In genomic region chr3:184227481-184227935, GRCh38 we compare ENCODE assay signal across 8 cellular contexts. TPM values are rescaled to one million over a fixed set of nuclear protein-coding genes. Genes with fewer than 3 reads are reported as not detected.
DNase-seq lines count a peak whose midpoint lies in the region; ATAC-seq and TF ChIP-seq lines count a peak whose summit lies in the region.

No MANE protein-coding gene starts in this region.

- H3K4me1 Mint-ChIP-seq in Caco-2 (ENCODE audit: low read depth, unreplicated experiment) (peaks cover 7% of the 10 kb centered on the region), GM23338 (peaks cover 5% of the 10 kb centered on the region)

- H3K4me3 ChIP-seq in Caco-2 (ENCODE audit: low read depth, low read length) (no peak overlapping the region), GM23338 (no peak overlapping the region), Peyer's patch (no peak overlapping the region), hepatocyte (no peak overlapping the region)

- peak; percentile 42 for ATAC-seq in GM23338

- H3K27me3 Mint-ChIP-seq in Caco-2 (ENCODE audit: insufficient read depth, unreplicated experiment) (peaks cover 29% of the 10 kb centered on the region), GM23338 (ENCODE audit: insufficient read depth, low read depth, poor library complexity) (peaks cover 46% of the 10 kb centered on the region)

- H3K27ac ChIP-seq in GM23338 (ENCODE audit: low read depth) (no peak overlapping the region), Peyer's patch (no peak overlapping the region), hepatocyte (no peak overlapping the region)

- peak; percentile 49 to 58 for DNase-seq in Caco-2
- DNase-seq in GM23338 (ENCODE audit: low spot score), result peak; percentile 72
- peak in 2 of 3 donors; percentile 26 to 66 for DNase-seq in Peyer's patch
- peak; percentile 82 for DNase-seq in activated effector memory CD4-positive, alpha-beta T cell treated with anti-CD3 and anti-CD28 coated beads, Interleukin-2, amount 50 U/mL, for 16 hours
- no peak for DNase-seq in hepatocyte (ENCODE audit: low spot score)
- DNase-seq in stimulated activated CD4-positive, alpha-beta T cell treated with anti-CD3 and anti-CD28 coated beads, TNF-alpha, amount 100 ng/mL, for 24 hours (ENCODE audit: low read depth in 3 of 3), result peak; percentile 22 to 51 (median 22)
- no peak for DNase-seq in DMS114 treated with DMSO at 0.1 percent for 48 hours (lab: John Stamatoyannopoulos, UW; ENCODE audit: unreplicated experiment)
- DNase-seq in NCI-H1092 treated with DMSO at 0.1 percent for 48 hours (lab: John Stamatoyannopoulos, UW), result no peak

- BruUV-seq in Caco-2 (replicated peaks; lab: Mats Ljungman, UMichigan), result no TSS peak

- H3K79me2 ChIP-seq in GM23338 (replicated peaks; ENCODE audit: insufficient read depth), result no peaks in the 10 kb centered on the region
- H3K79me2 ChIP-seq in hepatocyte, result no peaks in the 10 kb centered on the region

- TF ChIP-seq CTCF in Caco-2 (IDR thresholded peaks at IDR 0.05; ENCODE audit: insufficient read depth in 1 of 2, low read depth in 1 of 2, low read length in 1 of 2, severe bottlenecking in 1 of 2, unreplicated experiment in 1 of 2) (peak; percentile 82 to 88), GM23338 (conservative IDR thresholded peaks at IDR 0.05; ENCODE audit: low read depth in 2 of 2) (peak; percentile 82 to 91), Peyer's patch (IDR thresholded peaks at IDR 0.05) (peak; percentile 50 to 85 (median 59)), hepatocyte (IDR thresholded peaks at IDR 0.05; ENCODE audit: poor library complexity) (peak; percentile 59)

- intact Hi-C loops in Caco-2 (cut with micrococcal nuclease; ENCODE audit: unreplicated experiment), result loop anchor here (1.0 kb wide), 1 partner anchor 62 kb away; no protein-coding TSS in a partner anchor

- no peak overlapping the region for H3K4me3 Mint-ChIP-seq in Caco-2 (ENCODE audit: unreplicated experiment)
- no peak overlapping the region for H3K4me3 Mint-ChIP-seq in GM23338

- H3K4me1 ChIP-seq in Caco-2, result peaks cover 9% of the 10 kb centered on the region
- H3K4me1 ChIP-seq in GM23338 (ENCODE audit: insufficient read depth), result no peaks in the 10 kb centered on the region
- H3K4me1 ChIP-seq in Peyer's patch, result peaks cover 0 to 22% (median 20%) of the 10 kb centered on the region in 4 donors
- peaks cover 12% of the 10 kb centered on the region for H3K4me1 ChIP-seq in hepatocyte (ENCODE audit: insufficient read depth)

- CTCF ChIA-PET in Caco-2 (lab: Charles Lee), result interaction anchor here (0.6 to 2.0 kb wide), 10 partner anchors 8 to 117 kb away, joined by 3 to 10 read pairs (median 3); partner anchors contain the start of gene ABCF3

- TF ChIP-seq POLR2A in Peyer's patch (IDR thresholded peaks at IDR 0.05), result no peak

- H3K4me2 ChIP-seq in GM23338 (no peak overlapping the region), hepatocyte (no peak overlapping the region)

- H3K9me3 ChIP-seq in Caco-2, result no peaks in the 10 kb centered on the region
- H3K9me3 ChIP-seq in Peyer's patch, result no peaks in the 10 kb centered on the region
- no peaks in the 10 kb centered on the region for H3K9me3 ChIP-seq in hepatocyte (ENCODE audit: low read depth)

- 69% methylated on average over 2 of the region's 2 CpGs for WGBS in hepatocyte (ENCODE audit: low lambda C conversion rate, missing lambda C conversion rate)

- POLR2A ChIA-PET in Caco-2 (lab: Charles Lee), result interaction anchor here (0.8 kb wide), 1 partner anchor 42 kb away, joined by 4 read pairs; the partner anchor contains the start of gene ABCF3

- no peaks in the 10 kb centered on the region for H3F3A ChIP-seq in GM23338 (replicated peaks; ENCODE audit: low read depth)

- H3K9me2 ChIP-seq in GM23338 (ENCODE audit: insufficient read depth) (no peaks in the 10 kb centered on the region), hepatocyte (replicated peaks; ENCODE audit: insufficient read depth) (no peaks in the 10 kb centered on the region)

- H3K27me3 ChIP-seq in Caco-2 (replicated peaks; ENCODE audit: control insufficient read depth, insufficient read depth, low read length) (peaks cover 5% of the 10 kb centered on the region), GM23338 (ENCODE audit: insufficient read depth) (peaks cover 66% of the 10 kb centered on the region), Peyer's patch (peaks cover 0 to 24% of the 10 kb centered on the region in 2 donors), hepatocyte (peaks cover 57% of the 10 kb centered on the region)

- H2AFZ ChIP-seq in GM23338 (no peak overlapping the region), hepatocyte (no peak overlapping the region)

- H3K9me3 Mint-ChIP-seq in Caco-2 (ENCODE audit: unreplicated experiment) (no peaks in the 10 kb centered on the region), GM23338 (no peaks in the 10 kb centered on the region)

- H3K36me3 ChIP-seq in Caco-2 (ENCODE audit: control insufficient read depth, insufficient read depth, low read length), result no peaks in the 10 kb centered on the region
- H3K36me3 ChIP-seq in GM23338 (ENCODE audit: insufficient read depth), result no peaks in the 10 kb centered on the region
- H3K36me3 ChIP-seq in Peyer's patch, result no peaks in the 10 kb centered on the region
- no peaks in the 10 kb centered on the region for H3K36me3 ChIP-seq in hepatocyte (replicated peaks; ENCODE audit: insufficient read depth, low read depth)

- H3K36me3 Mint-ChIP-seq in Caco-2 (ENCODE audit: insufficient read depth, unreplicated experiment) (peaks cover 4% of the 10 kb centered on the region), GM23338 (ENCODE audit: low read depth) (no peaks in the 10 kb centered on the region; the same call in 2 of the 3 replicates)

- no peak overlapping the region for H3K27ac Mint-ChIP-seq in Caco-2 (ENCODE audit: unreplicated experiment)
- H3K27ac Mint-ChIP-seq in GM23338, result no peak overlapping the region

- H4K20me1 ChIP-seq in GM23338 (replicated peaks; ENCODE audit: insufficient read depth) (0 out of 2 replicates have a peak, but pooled peaks cover 6% of the 10 kb centered on the region), hepatocyte (ENCODE audit: insufficient read depth, poor library complexity, severe bottlenecking) (no peaks in the 10 kb centered on the region)

TF ChIP-seq in GM23338, 12 proteins besides CTCF, POLR2A, EP300 and RAD21 (continues in another document):
- TF ChIP-seq ZNF331 (CRISPR knock-in tag; IDR thresholded peaks at IDR 0.05; ENCODE audit: low read depth) (no peak), POLR2AphosphoS5 (IDR thresholded peaks at IDR 0.05; ENCODE audit: low read depth) (no peak), EZH2 (IDR thresholded peaks at IDR 0.05; ENCODE audit: low read depth, unreplicated experiment) (no peak), ZNF114 (CRISPR knock-in tag; IDR thresholded peaks at IDR 0.05) (no peak)

RNA-seq across cellular contexts. Expression of gene VWA5B2, which starts 1.9 kb away (rescaled TPM):
- total RNA-seq in Caco-2 (2022), result 0.79 and 1.6 TPM in 2 replicates
- 0.66 TPM in 1 of 2 replicates, not detected in the other for total RNA-seq in GM23338 (2014; rRNA removed; shearing (Covaris generic))
- polyA plus RNA-seq in GM23338 (2016; fragmentation: Nextera tagmentation; extraction: Ambion mirVana), result not detected in 2 replicates
- total RNA-seq in Peyer's patch, result 1 to 10 TPM in 3 of 4 donors, under 1 TPM in 1; 0.83 to 9.1 (median 6.9) TPM
- total RNA-seq in hepatocyte, result 0.40 and 3.2 TPM in 2 replicates
- polyA plus RNA-seq in hepatocyte, result 1.0 and 1.5 TPM in 2 replicates

RNA-seq across cellular contexts. Expression of gene ALG3, which starts 21.3 kb away (rescaled TPM):
- total RNA-seq in Caco-2 (2022) (73.4 and 74.9 TPM in 2 replicates), Peyer's patch (10 to 100 TPM; 19.0 to 63.6 (median 56.8) TPM), hepatocyte (52.3 and 68.9 TPM in 2 replicates)
- 107 and 109 TPM in 2 replicates for total RNA-seq in GM23338 (2014; rRNA removed; shearing (Covaris generic))
- polyA plus RNA-seq in GM23338 (2016; fragmentation: Nextera tagmentation; extraction: Ambion mirVana) (76.9 and 87.9 TPM in 2 replicates), hepatocyte (120 and 122 TPM in 2 replicates)

RNA-seq across cellular contexts. Expression of gene EEF1AKMT4, which starts 22.0 kb away (rescaled TPM):
- total RNA-seq in Caco-2 (2022) (12.1 and 13.1 TPM in 2 replicates), Peyer's patch (1 to 10 TPM; 1.7 to 9.8 (median 5.7) TPM), hepatocyte (8.4 and 9.8 TPM in 2 replicates)
- total RNA-seq in GM23338 (2014; rRNA removed; shearing (Covaris generic)), result 9.8 and 14.3 TPM in 2 replicates
- polyA plus RNA-seq in GM23338 (2016; fragmentation: Nextera tagmentation; extraction: Ambion mirVana) (11.2 and 12.9 TPM in 2 replicates), hepatocyte (13.5 and 16.5 TPM in 2 replicates)

RNA-seq across cellular contexts. Expression of gene CAMK2N2, which starts 33.8 kb away (rescaled TPM):
- total RNA-seq in Caco-2 (2022) (0.46 and 0.66 TPM in 2 replicates), Peyer's patch (not detected), hepatocyte (not detected in 2 replicates)
- 1.3 and 1.5 TPM in 2 replicates for total RNA-seq in GM23338 (2014; rRNA removed; shearing (Covaris generic))
- polyA plus RNA-seq in GM23338 (2016; fragmentation: Nextera tagmentation; extraction: Ambion mirVana) (0.32 and 0.63 TPM in 2 replicates), hepatocyte (0.11 and 0.30 TPM in 2 replicates)

RNA-seq across cellular contexts. Expression of gene ABCF3, which starts 41.5 kb away (rescaled TPM):
- total RNA-seq in Caco-2 (2022) (68.8 and 69.8 TPM in 2 replicates), Peyer's patch (100 to 1,000 TPM in 3 of 4 donors, 10 to 100 TPM in 1; 94.7 to 136 (median 125) TPM), hepatocyte (31.6 and 33.1 TPM in 2 replicates)
- total RNA-seq in GM23338 (2014; rRNA removed; shearing (Covaris generic)), result 48.9 and 60.4 TPM in 2 replicates
- polyA plus RNA-seq in GM23338 (2016; fragmentation: Nextera tagmentation; extraction: Ambion mirVana) (32.7 and 33.4 TPM in 2 replicates), hepatocyte (62.7 and 68.8 TPM in 2 replicates)

Comparison
In these comparisons a context has a peak if more than half of its experiments do, and no peak if none do; other contexts are left out.
1. DNase-seq: peak in Caco-2 (2 of 2), GM23338 (single experiment), Peyer's patch (2 of 3), activated effector memory CD4-positive, alpha-beta T cell treated with anti-CD3 and anti-CD28 coated beads, Interleukin-2, amount 50 U/mL, for 16 hours (single experiment) and stimulated activated CD4-positive, alpha-beta T cell treated with anti-CD3 and anti-CD28 coated beads, TNF-alpha, amount 100 ng/mL, for 24 hours (3 of 3); none in hepatocyte (single experiment), DMS114 treated with DMSO at 0.1 percent for 48 hours (single experiment) and NCI-H1092 treated with DMSO at 0.1 percent for 48 hours (single experiment).
2. Peak in every context shown above with its lines, with median percentiles within 50 percentile points of each other: CTCF ChIP-seq.